In the genomic region with DNA sequence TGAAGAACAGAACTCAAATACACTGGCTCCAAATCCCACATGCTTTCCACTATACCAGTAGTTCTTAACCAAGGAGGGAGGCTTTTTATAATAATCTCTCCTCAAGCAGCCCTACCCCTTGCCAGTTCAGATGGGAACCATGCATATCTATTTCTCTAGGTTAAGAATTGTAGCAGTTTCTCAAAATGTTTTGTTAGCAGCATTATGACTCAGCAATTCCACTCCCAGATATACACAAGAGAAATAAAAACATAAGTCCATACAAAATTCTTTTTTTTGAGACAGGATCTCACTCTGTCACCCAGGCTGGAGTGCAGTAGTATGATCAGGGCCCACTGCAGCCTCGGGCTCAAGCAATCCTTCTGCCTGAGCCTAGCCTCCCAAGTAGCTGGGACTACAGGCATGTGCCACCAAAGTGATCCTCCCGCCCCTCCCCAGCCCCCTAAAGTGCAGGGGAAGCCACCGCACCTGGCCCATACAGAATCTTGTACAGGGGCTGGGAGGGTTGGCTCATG, we compare ENCODE assay signal across 1 cellular context.
TF ChIP-seq lines count a peak whose summit lies in the region.

No MANE protein-coding gene starts in this region.

TF ChIP-seq in HCT116, 20 proteins besides CTCF, POLR2A, EP300 and RAD21:
- TF ChIP-seq FOSL1 (IDR thresholded peaks at IDR 0.05; ENCODE audit: low read depth): peak; percentile 12; the same call in 1 of the 2 replicates
- TF ChIP-seq SP1 (IDR thresholded peaks at IDR 0.05; ENCODE audit: low read depth): no peak
TF ChIP-seq in HCT116: peak in this region for 1.
